Comparison of ENCODE assay signal across 1 cellular context in genomic region chr17:9672266-9672665, GRCh38.
A peak's percentile ranks its signal among the peaks of the same experiment; 100 is the strongest.
TF ChIP-seq lines count a peak whose summit lies in the region.

No MANE protein-coding gene starts in this region.

TF ChIP-seq in IMR-90, 13 proteins besides CTCF, POLR2A, EP300 and RAD21:
- TF ChIP-seq, protein P1, sequence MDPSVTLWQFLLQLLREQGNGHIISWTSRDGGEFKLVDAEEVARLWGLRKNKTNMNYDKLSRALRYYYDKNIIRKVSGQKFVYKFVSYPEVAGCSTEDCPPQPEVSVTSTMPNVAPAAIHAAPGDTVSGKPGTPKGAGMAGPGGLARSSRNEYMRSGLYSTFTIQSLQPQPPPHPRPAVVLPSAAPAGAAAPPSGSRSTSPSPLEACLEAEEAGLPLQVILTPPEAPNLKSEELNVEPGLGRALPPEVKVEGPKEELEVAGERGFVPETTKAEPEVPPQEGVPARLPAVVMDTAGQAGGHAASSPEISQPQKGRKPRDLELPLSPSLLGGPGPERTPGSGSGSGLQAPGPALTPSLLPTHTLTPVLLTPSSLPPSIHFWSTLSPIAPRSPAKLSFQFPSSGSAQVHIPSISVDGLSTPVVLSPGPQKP (IDR thresholded peaks at IDR 0.05; ENCODE audit: borderline replicate concordance, low read depth, low read length) = no peak
- TF ChIP-seq CEBPB (IDR thresholded peaks at IDR 0.05; ENCODE audit: low read depth, low read length) = peak; percentile 52; the same call in 1 of the 2 replicates
TF ChIP-seq in IMR-90: peak in this region for 1.
